In the genomic region with DNA sequence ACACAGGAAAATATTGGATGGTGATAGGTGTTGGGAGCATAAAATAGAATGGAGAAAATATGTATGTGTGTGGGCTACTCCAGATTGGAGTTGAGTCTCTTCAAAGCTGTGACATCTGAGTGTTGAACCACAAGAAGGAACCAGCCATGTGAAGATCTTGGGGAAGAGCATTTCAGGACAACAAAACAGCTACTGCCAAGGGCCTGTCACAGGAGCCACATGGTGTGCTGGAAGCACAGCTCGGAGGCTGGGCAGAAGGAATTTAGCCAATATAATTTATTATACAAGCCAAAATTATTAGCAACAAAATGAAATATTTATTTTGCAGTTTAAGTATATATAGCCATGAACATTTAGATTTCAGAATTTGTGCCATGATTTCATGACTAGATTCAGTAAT, we compare ENCODE assay signal across 27 cellular contexts.
"Had no signal": no experiment of that assay in that cellular context is flagged by ENCODE, and none has a peak within 500 bp of the region (broad histone marks: within the 10 kb centered on the region; RNA-seq: fewer than 3 reads in every experiment).

No MANE protein-coding gene starts in this region.

- H3K27me3 ChIP-seq: right lobe of liver, uterus had no signal

- H3K9me3 Mint-ChIP-seq: activated naive CD4-positive, alpha-beta T cell treated with anti-CD3 and anti-CD28 coated beads, Interleukin-2, amount 10 ng/mL, durations not matched to agents 7 days and 5 days; stimulated activated naive CD8-positive, alpha-beta T cell treated with anti-CD3 and anti-CD28 coated beads, Interleukin-15, Interleukin-2, amounts not matched to agents 100 ng/mL and 50 ng/mL, for 24 hours had no signal

- ATAC-seq: left lobe of liver; natural killer cell treated with Interleukin-12 subunit alpha and Interleukin-12 subunit beta and Interleukin-15 and Interleukin-18, amount 100 ng/mL, for 72 hours; right lobe of liver; stimulated activated effector memory CD8-positive, alpha-beta T cell treated with anti-CD3 and anti-CD28 coated beads, Interleukin-12 subunit alpha, Interleukin-12 subunit beta, amount 100 ng/mL, for 72 hours had no signal

- H3K27ac Mint-ChIP-seq: activated naive CD4-positive, alpha-beta T cell treated with anti-CD3 and anti-CD28 coated beads, Interleukin-2, amount 10 ng/mL, durations not matched to agents 7 days and 5 days; activated naive CD8-positive, alpha-beta T cell treated with anti-CD3 and anti-CD28 coated beads, Interleukin-2, amount 10 ng/mL, durations not matched to agents 7 days and 5 days; activated T-helper 1 cell treated with anti-CD3 and anti-CD28 coated beads, Interleukin-12 subunit alpha, Interleukin-12 subunit beta, Interleukin-2, Interleukin-4 antibody, amounts not matched to agents 30 ng/mL and 10 ng/mL and 1 ng/mL, durations not matched to agents 14 hours and 24 hours and 36 hours; natural killer cell treated with Interleukin-12 subunit alpha and Interleukin-12 subunit beta and Interleukin-15 and Interleukin-18, amount 100 ng/mL, for 72 hours; stimulated activated effector memory CD8-positive, alpha-beta T cell treated with anti-CD3 and anti-CD28 coated beads, Interleukin-12 subunit alpha, Interleukin-12 subunit beta, amount 100 ng/mL, for 72 hours; stimulated activated naive CD8-positive, alpha-beta T cell treated with anti-CD3 and anti-CD28 coated beads, Interleukin-15, Interleukin-2, amounts not matched to agents 100 ng/mL and 50 ng/mL, for 24 hours; type B pancreatic cell had no signal

- H3K9me3 ChIP-seq: right lobe of liver, thoracic aorta, uterus had no signal

- H3K36me3 ChIP-seq: thoracic aorta, uterus had no signal

- H3K27ac ChIP-seq: right lobe of liver, skin epidermis, thoracic aorta, uterus had no signal

- H3K4me1 ChIP-seq: right lobe of liver, uterus had no signal

- H3K4me3 ChIP-seq: lung, right lobe of liver, skin epidermis, thoracic aorta, uterus had no signal

- H3K4me1 Mint-ChIP-seq: activated naive CD4-positive, alpha-beta T cell treated with anti-CD3 and anti-CD28 coated beads, Interleukin-2, amount 10 ng/mL, durations not matched to agents 7 days and 5 days had no signal

- H3K27me3 Mint-ChIP-seq: activated naive CD4-positive, alpha-beta T cell treated with anti-CD3 and anti-CD28 coated beads, Interleukin-2, amount 10 ng/mL, durations not matched to agents 7 days and 5 days; activated naive CD8-positive, alpha-beta T cell treated with anti-CD3 and anti-CD28 coated beads, Interleukin-2, amount 10 ng/mL, durations not matched to agents 7 days and 5 days; natural killer cell treated with Interleukin-12 subunit alpha and Interleukin-12 subunit beta and Interleukin-15 and Interleukin-18, amount 100 ng/mL, for 72 hours; stimulated activated naive CD8-positive, alpha-beta T cell treated with anti-CD3 and anti-CD28 coated beads, Interleukin-15, Interleukin-2, amounts not matched to agents 100 ng/mL and 50 ng/mL, for 24 hours; type B pancreatic cell had no signal

- DNase-seq: activated CD4-positive, alpha-beta T cell treated with anti-CD3 and anti-CD28 coated beads for 48 hours; activated CD4-positive, alpha-beta T cell treated with anti-CD3 and anti-CD28 coated beads, Interleukin-2, amount 50 U/mL, for 48 hours; activated CD8-positive, alpha-beta memory T cell treated with anti-CD3 and anti-CD28 coated beads, Interleukin-2, amount 50 U/mL, for 4 hours; activated gamma-delta T cell; activated naive CD4-positive, alpha-beta T cell treated with anti-CD3 and anti-CD28 coated beads, Interleukin-2, amount 10 ng/mL, durations not matched to agents 7 days and 5 days; activated naive CD8-positive, alpha-beta T cell treated with anti-CD3 and anti-CD28 coated beads, Interleukin-2, amount 10 ng/mL, durations not matched to agents 7 days and 5 days; activated T-cell treated with anti-CD3 and anti-CD28 coated beads, Interleukin-2, amount 50 U/mL, for 1 hour; amniotic stem cell; central memory CD4-positive, alpha-beta T cell; effector CD8-positive, alpha-beta T cell; head of caudate nucleus; hypothalamus; mesendoderm; posterior cingulate gyrus; right lobe of liver; stimulated activated CD4-positive, alpha-beta T cell treated with anti-CD3 and anti-CD28 coated beads, Interleukin-12 subunit alpha, Interleukin-12 subunit beta, amount 100 ng/mL, for 4 hours; stimulated activated CD4-positive, alpha-beta T cell treated with anti-CD3 and anti-CD28 coated beads, Interleukin-4, amount 100 ng/mL, for 24 hours; uterus had no signal

- H3K4me3 Mint-ChIP-seq: activated naive CD4-positive, alpha-beta T cell treated with anti-CD3 and anti-CD28 coated beads, Interleukin-2, amount 10 ng/mL, durations not matched to agents 7 days and 5 days; activated naive CD8-positive, alpha-beta T cell treated with anti-CD3 and anti-CD28 coated beads, Interleukin-2, amount 10 ng/mL, durations not matched to agents 7 days and 5 days; activated T-helper 1 cell treated with anti-CD3 and anti-CD28 coated beads, Interleukin-12 subunit alpha, Interleukin-12 subunit beta, Interleukin-2, Interleukin-4 antibody, amounts not matched to agents 30 ng/mL and 10 ng/mL and 1 ng/mL, durations not matched to agents 14 hours and 24 hours and 36 hours; natural killer cell treated with Interleukin-12 subunit alpha and Interleukin-12 subunit beta and Interleukin-15 and Interleukin-18, amount 100 ng/mL, for 72 hours; stimulated activated effector memory CD8-positive, alpha-beta T cell treated with anti-CD3 and anti-CD28 coated beads, Interleukin-12 subunit alpha, Interleukin-12 subunit beta, amount 100 ng/mL, for 72 hours; stimulated activated naive CD8-positive, alpha-beta T cell treated with anti-CD3 and anti-CD28 coated beads, Interleukin-15, Interleukin-2, amounts not matched to agents 100 ng/mL and 50 ng/mL, for 24 hours; type B pancreatic cell had no signal
